ENCODE assay signal across 9 cellular contexts in genomic region chr3:56862352-56863062, GRCh38.
A peak's percentile ranks its signal among the peaks of the same experiment; 100 is the strongest.
DNase-seq lines count a peak whose midpoint lies in the region; ATAC-seq, FAIRE-seq and TF ChIP-seq lines count a peak whose summit lies in the region.
"Had no signal": no experiment of that assay in that cellular context is flagged by ENCODE, and none has a peak within 500 bp of the region (broad histone marks: within the 10 kb centered on the region; RNA-seq: fewer than 3 reads in every experiment).

No MANE protein-coding gene starts in this region.

- no peak overlapping the region for H3K27ac ChIP-seq in CD8-positive, alpha-beta memory T cell (ENCODE audit: low read depth, low read length)
- H3K27ac ChIP-seq in HEK293 (ENCODE audit: extremely low read depth, low read depth, low read length) (no peak overlapping the region), GM12878 (ENCODE audit: control insufficient read depth, insufficient read depth) (no peak overlapping the region; the same call in 1 of the 2 replicates)
- H3K27ac ChIP-seq: lower lobe of right lung had no signal

- H3K4me3 Mint-ChIP-seq in CD8-positive, alpha-beta memory T cell: no peak overlapping the region

- peaks cover 0 to 7% (median 0%) of the 10 kb centered on the region in 3 donors for H3K36me3 Mint-ChIP-seq in CD8-positive, alpha-beta memory T cell

- WGBS in GM12878 (ENCODE audit: insufficient coverage, insufficient replicate concordance, low lambda C conversion rate, missing lambda C conversion rate): 23% methylated on average over 6 of the region's 6 CpGs

- no peak for TF ChIP-seq POLR2A in GM12878 (IDR thresholded peaks at IDR 0.05; ENCODE audit: low read depth, low read length)

- H3K27me3 Mint-ChIP-seq in CD8-positive, alpha-beta memory T cell: no peaks in the 10 kb centered on the region

- H3K4me3 ChIP-seq in CD8-positive, alpha-beta memory T cell (ENCODE audit: low read length): no peak overlapping the region
- H3K4me3 ChIP-seq in HEK293 (ENCODE audit: low read depth, low read length) (no peak overlapping the region), GM12878 (no peak overlapping the region)
- H3K4me3 ChIP-seq: lower lobe of right lung had no signal

- peak; percentile 41 for FAIRE-seq in GM12878 (lab: Jason Lieb, UNC)

- H4K20me1 ChIP-seq in GM12878 (ENCODE audit: control insufficient read depth, insufficient read depth): no peaks in the 10 kb centered on the region

- intact Hi-C loops in GM12878 (cut with micrococcal nuclease; ENCODE audit: unreplicated experiment): no loop called here

- BruUV-seq in GM12878 (replicated peaks; lab: Mats Ljungman, UMichigan): no TSS peak

- peaks cover 50 to 74% (median 73%) of the 10 kb centered on the region in 3 donors for H3K4me1 Mint-ChIP-seq in CD8-positive, alpha-beta memory T cell

- SMC1A ChIA-PET in GM12878 (lab: Charles Lee; ENCODE audit: uncharacterized antibody, unreplicated experiment): interaction anchor here (0.9 to 5.0 kb wide), 9 partner anchors 9 to 160 kb away, joined by 3 to 23 read pairs (median 4); partner anchors contain the start of gene ARHGEF3

- in situ Hi-C loops in GM12878 (cut with MboI): no loop called here

- no peaks in the 10 kb centered on the region for H3K79me2 ChIP-seq in GM12878 (ENCODE audit: control insufficient read depth, insufficient read depth, low read length)

- TF ChIP-seq RAD21 in GM12878 (IDR thresholded peaks at IDR 0.05; ENCODE audit: insufficient read depth, low read depth, low read length): 0 out of 2 replicates have a peak, but pooled peaks have one; percentile 9

- CTCF ChIA-PET in CD8-positive, alpha-beta memory T cell (lab: Charles Lee): no interaction called here
- CTCF ChIA-PET in HEK293 (lab: Yijun Ruan, JAX): no interaction called here
- CTCF ChIA-PET in GM12878 (lab: Yijun Ruan, JAX): interaction anchor here (1.0 to 2.3 kb wide), 8 partner anchors 14 to 162 kb away, joined by 3 to 10 read pairs (median 4); no protein-coding TSS in a partner anchor

- POLR2A ChIA-PET in CD8-positive, alpha-beta memory T cell (lab: Charles Lee): no interaction called here
- POLR2A ChIA-PET in HEK293 (lab: Yijun Ruan, JAX) (no interaction called here), GM12878 (lab: Charles Lee) (interaction anchor here (1.3 kb wide), 1 partner anchor 95 kb away, joined by 3 read pairs; no protein-coding TSS in a partner anchor)

- TF ChIP-seq CTCF in HEK293 (tag by site-specific recombination; IDR thresholded peaks at IDR 0.05): no peak
- no peak for TF ChIP-seq CTCF in GM12878 (IDR thresholded peaks at IDR 0.05 in 2 of 3, conservative IDR thresholded peaks at IDR 0.05 in 1 of 3; ENCODE audit: control insufficient read depth in 2 of 3, extremely low read depth in 1 of 3, insufficient read depth in 1 of 3, low read depth in 3 of 3, low read length in 3 of 3)

- no peaks in the 10 kb centered on the region for H3K27me3 ChIP-seq in CD8-positive, alpha-beta memory T cell (ENCODE audit: insufficient read depth, low read length, poor library complexity, severe bottlenecking)
- no peaks in the 10 kb centered on the region for H3K27me3 ChIP-seq in GM12878 (replicated peaks in 1 of 2; ENCODE audit: control insufficient read depth in 2 of 2, insufficient read depth in 2 of 2, low read length in 1 of 2)

- RAD21 ChIA-PET in GM12878 (lab: Charles Lee; ENCODE audit: unreplicated experiment): interaction anchor here (0.9 to 2.9 kb wide), 6 partner anchors 15 to 126 kb away, joined by 3 to 19 read pairs (median 4); no protein-coding TSS in a partner anchor

- H3K27ac Mint-ChIP-seq in CD8-positive, alpha-beta memory T cell: peak overlapping the region in 6 of 8 donors; percentile 19 to 78 (median 68)

- no peaks in the 10 kb centered on the region for H3K9me3 ChIP-seq in CD8-positive, alpha-beta memory T cell (ENCODE audit: low read length)
- H3K9me3 ChIP-seq in HEK293 (ENCODE audit: control insufficient read depth, insufficient read depth, low read depth, low read length) (no peaks in the 10 kb centered on the region), GM12878 (replicated peaks; ENCODE audit: control insufficient read depth, insufficient read depth, low read length) (peaks cover 3% of the 10 kb centered on the region; the same call in 1 of the 3 replicates)
- H3K9me3 ChIP-seq: lower lobe of right lung had no signal

- TF ChIP-seq EP300 in GM12878 (IDR thresholded peaks at IDR 0.05; ENCODE audit: borderline replicate concordance in 1 of 2, control insufficient read depth in 1 of 2, low read depth in 2 of 2, low read length in 2 of 2): no peak; a peak in 1 of 4 replicates

- peak overlapping the region; percentile 62; the same call in 1 of the 2 replicates for H3K4me2 ChIP-seq in GM12878 (ENCODE audit: control insufficient read depth, insufficient read depth)

- no peak overlapping the region for H2AFZ ChIP-seq in GM12878 (ENCODE audit: control insufficient read depth, low read depth, low read length)

- H3K9ac ChIP-seq in GM12878 (ENCODE audit: control insufficient read depth, insufficient read depth, low read length): no peak overlapping the region

- DNase-seq in CD8-positive, alpha-beta memory T cell: no peak
- DNase-seq in GM12878 (ENCODE audit: low read depth, low spot score): no peak
- peak; percentile 21 for DNase-seq in myocyte (ENCODE audit: low read depth)
- DNase-seq in SHP77 (lab: John Stamatoyannopoulos, UW): no peak
- DNase-seq: lower lobe of right lung had no signal

- H3K9me3 Mint-ChIP-seq in CD8-positive, alpha-beta memory T cell: no peaks in the 10 kb centered on the region

- peak; percentile 73 for ATAC-seq in GM12878
- ATAC-seq in GM21825 (IDR thresholded peaks at IDR 0.05; ENCODE audit: unreplicated experiment): no peak
- ATAC-seq in HG02973 (IDR thresholded peaks at IDR 0.05; ENCODE audit: unreplicated experiment): no peak
- ATAC-seq in GM19328 (IDR thresholded peaks at IDR 0.05; ENCODE audit: unreplicated experiment): no peak

- peaks cover 32% of the 10 kb centered on the region for H3K4me1 ChIP-seq in CD8-positive, alpha-beta memory T cell (ENCODE audit: insufficient read depth, low read length)
- H3K4me1 ChIP-seq in HEK293 (ENCODE audit: control insufficient read depth, insufficient read depth, low read length): peaks cover 7% of the 10 kb centered on the region
- peaks cover 23% of the 10 kb centered on the region for H3K4me1 ChIP-seq in GM12878 (ENCODE audit: control insufficient read depth, insufficient read depth, low read length)
- H3K4me1 ChIP-seq: lower lobe of right lung had no signal

- no peaks in the 10 kb centered on the region for H3K36me3 ChIP-seq in CD8-positive, alpha-beta memory T cell (ENCODE audit: insufficient read depth, low read length)
- H3K36me3 ChIP-seq in HEK293 (ENCODE audit: control insufficient read depth in 2 of 2, insufficient read depth in 1 of 2, low read length in 2 of 2) (no peaks in the 10 kb centered on the region), GM12878 (ENCODE audit: control insufficient read depth in 2 of 2, insufficient read depth in 2 of 2, low read length in 1 of 2) (no peaks in the 10 kb centered on the region)
- H3K36me3 ChIP-seq: lower lobe of right lung had no signal

TF ChIP-seq in HEK293, 187 proteins besides CTCF, POLR2A, EP300 and RAD21 (continues in another document):
- TF ChIP-seq ZBTB20 (tag by site-specific recombination; IDR thresholded peaks at IDR 0.05): no peak
- no peak for TF ChIP-seq ZNF426 (tag by site-specific recombination; IDR thresholded peaks at IDR 0.05)
- TF ChIP-seq ZNF155 (tag by site-specific recombination; IDR thresholded peaks at IDR 0.05): no peak
- TF ChIP-seq ZNF560 (tag by site-specific recombination; IDR thresholded peaks at IDR 0.05; ENCODE audit: borderline replicate concordance): no peak
- no peak for TF ChIP-seq ZNF544 (tag by site-specific recombination; IDR thresholded peaks at IDR 0.05)
- no peak for TF ChIP-seq INSM2 (tag by site-specific recombination; IDR thresholded peaks at IDR 0.05)
- no peak for TF ChIP-seq ZNF658 (tag by site-specific recombination; IDR thresholded peaks at IDR 0.05)
- no peak for TF ChIP-seq ZNF248 (tag by site-specific recombination; IDR thresholded peaks at IDR 0.05)

TF ChIP-seq in GM12878, 131 proteins besides CTCF, POLR2A, EP300 and RAD21 (continues in another document):
- TF ChIP-seq RELB (IDR thresholded peaks at IDR 0.05; ENCODE audit: low read depth): 0 out of 2 replicates have a peak, but pooled peaks have one; percentile 51
- 0 out of 4 replicates have a peak, but pooled peaks of 1 of the 2 experiments have one; percentile 36 for TF ChIP-seq IKZF2 (IDR thresholded peaks at IDR 0.05)
- TF ChIP-seq BCL11A (IDR thresholded peaks at IDR 0.05; ENCODE audit: low read depth, low read length): 0 out of 2 replicates have a peak, but pooled peaks have one; percentile 25
- TF ChIP-seq DPF2 (IDR thresholded peaks at IDR 0.05): peak; percentile 47; the same call in 1 of the 2 replicates
- 0 out of 2 replicates have a peak, but pooled peaks have one; percentile 27 for TF ChIP-seq NR2F1 (conservative IDR thresholded peaks at IDR 0.05)
- peak; percentile 77 for TF ChIP-seq JUNB (IDR thresholded peaks at IDR 0.05)
- TF ChIP-seq EED (IDR thresholded peaks at IDR 0.05; ENCODE audit: low read depth): peak; percentile 65; the same call in 1 of the 2 replicates
- TF ChIP-seq MTA2 (IDR thresholded peaks at IDR 0.05; ENCODE audit: low read depth): peak; percentile 68
- TF ChIP-seq BCL3 (IDR thresholded peaks at IDR 0.05; ENCODE audit: borderline replicate concordance, insufficient read depth, low read depth, low read length, poor library complexity, severe bottlenecking): peak; percentile 22
